In genomic region chr18:5984245-5984644, GRCh38 we compare ENCODE assay signal across 23 cellular contexts.
"Had no signal": no experiment of that assay in that cellular context is flagged by ENCODE, and none has a peak within 500 bp of the region (broad histone marks: within the 10 kb centered on the region; RNA-seq: fewer than 3 reads in every experiment).

No MANE protein-coding gene starts in this region.

- DNase-seq: activated CD4-positive, alpha-beta memory T cell treated with anti-CD3 and anti-CD28 coated beads for 36 hours; activated CD4-positive, alpha-beta T cell treated with anti-CD3 and anti-CD28 coated beads for 36 hours; activated CD4-positive, alpha-beta T cell treated with anti-CD3 and anti-CD28 coated beads, Interleukin-2, amount 10 ng/mL, durations not matched to agents 24 days and 14 days; activated CD4-positive, CD25-positive, alpha-beta regulatory T cell; activated CD4-positive, CD25-positive, alpha-beta regulatory T cell treated with anti-CD3 and anti-CD28 coated beads, Interleukin-2, amount 50 U/mL, for 72 hours; activated CD8-positive, alpha-beta memory T cell treated with anti-CD3 and anti-CD28 coated beads, Interleukin-2, amount 10 ng/mL, durations not matched to agents 7 days and 5 days; activated CD8-positive, alpha-beta memory T cell treated with anti-CD3 and anti-CD28 coated beads, Interleukin-2, amount 50 U/mL, for 4 hours; activated CD8-positive, alpha-beta T cell treated with anti-CD3 and anti-CD28 coated beads, Interleukin-2, amount 10 ng/mL, durations not matched to agents 7 days and 5 days; activated gamma-delta T cell; activated naive CD4-positive, alpha-beta T cell; activated naive CD4-positive, alpha-beta T cell treated with anti-CD3 and anti-CD28 coated beads, Interleukin-2, amount 10 ng/mL, durations not matched to agents 7 days and 5 days; activated naive CD8-positive, alpha-beta T cell treated with anti-CD3 and anti-CD28 coated beads, Interleukin-2, amount 10 ng/mL, durations not matched to agents 7 days and 5 days; activated T-cell treated with anti-CD3 and anti-CD28 coated beads, Interleukin-2, amount 50 U/mL, for 24 hours; activated T-cell treated with anti-CD3 and anti-CD28 coated beads, Interleukin-2, amount 50 U/mL, for 72 hours; central memory CD4-positive, alpha-beta T cell; cerebellar nuclear complex; colonic mucosa; effector CD8-positive, alpha-beta T cell; esophagus squamous epithelium; foreskin melanocyte; heart right ventricle had no signal

- ATAC-seq: activated CD4-positive, alpha-beta T cell treated with anti-CD3 and anti-CD28 coated beads for 36 hours; activated CD8-positive, alpha-beta memory T cell treated with anti-CD3 and anti-CD28 coated beads, Interleukin-2, amount 10 ng/mL, durations not matched to agents 7 days and 5 days; activated CD8-positive, alpha-beta T cell treated with anti-CD3 and anti-CD28 coated beads, Interleukin-2, amount 10 ng/mL, durations not matched to agents 7 days and 5 days; activated naive CD4-positive, alpha-beta T cell treated with anti-CD3 and anti-CD28 coated beads, Interleukin-2, amount 50 U/mL, for 72 hours; activated T-cell treated with anti-CD3 and anti-CD28 coated beads, Interleukin-2, amount 50 U/mL, for 72 hours; gastroesophageal sphincter had no signal
